1 cellular context compared by ENCODE assay signal in genomic region chr9:124510650-124511425, GRCh38.
TF ChIP-seq lines count a peak whose summit lies in the region.

No MANE protein-coding gene starts in this region.

TF ChIP-seq in GM23338, 12 proteins besides CTCF, POLR2A, EP300 and RAD21 (continued from another document):
- TF ChIP-seq ZNF462 (CRISPR knock-in tag; IDR thresholded peaks at IDR 0.05) (no peak), JUNB (IDR thresholded peaks at IDR 0.05; ENCODE audit: unreplicated experiment) (no peak), STAT1 (IDR thresholded peaks at IDR 0.05; ENCODE audit: unreplicated experiment) (no peak), EZH2 (IDR thresholded peaks at IDR 0.05; ENCODE audit: low read depth, unreplicated experiment) (no peak)
